ENCODE assay signal across 9 cellular contexts in the genomic region with DNA sequence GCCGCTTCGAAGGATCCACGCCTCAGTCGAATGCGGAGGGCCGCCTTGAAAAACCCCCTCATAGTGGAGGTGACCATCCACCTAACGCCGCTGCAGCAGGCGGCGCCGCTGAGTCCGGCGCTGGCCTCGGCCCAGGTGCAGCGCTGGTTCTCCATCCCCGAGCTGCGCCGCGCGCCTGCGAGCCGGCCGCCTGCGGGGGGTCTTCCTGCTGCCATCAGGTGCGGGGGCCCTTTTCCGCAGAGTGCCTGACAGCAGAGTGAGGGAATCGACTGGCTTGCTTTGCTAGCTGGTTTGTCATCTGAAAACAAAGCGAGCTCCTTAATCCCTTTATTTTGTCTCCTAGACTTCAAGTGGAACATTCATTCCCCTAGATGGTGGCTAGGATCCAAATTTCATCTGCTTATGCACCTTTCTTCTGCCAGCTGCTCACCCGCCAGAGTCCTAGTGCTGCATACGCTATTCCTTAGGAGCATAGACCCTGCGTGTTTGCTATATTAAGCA. TPM values are rescaled to one million over a fixed set of nuclear protein-coding genes. Genes with fewer than 3 reads are reported as not detected.
DNase-seq lines count a peak whose midpoint lies in the region; ATAC-seq and TF ChIP-seq lines count a peak whose summit lies in the region.
"Had no signal": no experiment of that assay in that cellular context is flagged by ENCODE, and none has a peak within 500 bp of the region (broad histone marks: within the 10 kb centered on the region; RNA-seq: fewer than 3 reads in every experiment).

No MANE protein-coding gene starts in this region.

- TF ChIP-seq POLR2A in spleen (IDR thresholded peaks at IDR 0.05): no peak

- H3K4me3 Mint-ChIP-seq in brain: peak overlapping the region; percentile 24 to 77 (median 68)

- no peak for TF ChIP-seq CTCF in brain (conservative IDR thresholded peaks at IDR 0.05)
- no peak for TF ChIP-seq CTCF in spleen (IDR thresholded peaks at IDR 0.05 in 8 of 11, conservative IDR thresholded peaks at IDR 0.05 in 3 of 11)

- DNase-seq in Daoy (ENCODE audit: low read depth) (peak; percentile 29), NCI-H1105 treated with DMSO at 0.1 percent for 48 hours (lab: John Stamatoyannopoulos, UW) (peak; percentile 46), iris pigment epithelial cell (ENCODE audit: low read depth) (peak; percentile 25), spleen (no peak), AML-193 (lab: John Stamatoyannopoulos, UW) (no peak)

- H3K27me3 Mint-ChIP-seq in brain: peaks cover 50% of the 10 kb centered on the region

- H3K4me3 ChIP-seq in spleen: peak overlapping the region; percentile 39 to 70 (median 52)

- WGBS in spleen, 5 donors: 15 to 69% (median 20%) methylated on average over 5 to 31 of the region's 31 CpGs

- no peaks in the 10 kb centered on the region for H3K36me3 ChIP-seq in spleen

- H3K4me1 ChIP-seq in spleen: peaks cover 0 to 20% (median 18%) of the 10 kb centered on the region in 6 donors

- H3K9me3 ChIP-seq in spleen: no peaks in the 10 kb centered on the region

- H3K27ac Mint-ChIP-seq in brain: peak overlapping the region in 1 of 5 experiments; percentile 18

- peaks cover 0 to 3% (median 0%) of the 10 kb centered on the region in 5 experiments for H3K9me3 Mint-ChIP-seq in brain

- no peaks in the 10 kb centered on the region for H3K36me3 Mint-ChIP-seq in brain

- H3K4me1 Mint-ChIP-seq in brain: peaks cover 6% of the 10 kb centered on the region

- intact Hi-C loops in spleen (cut with DNase I; ENCODE audit: low total_unique reads): no loop called here

- ATAC-seq in HG02798 (IDR thresholded peaks at IDR 0.05; ENCODE audit: poor library complexity, unreplicated experiment): no peak
- ATAC-seq in GM19452 (IDR thresholded peaks at IDR 0.05; ENCODE audit: unreplicated experiment): no peak

- H3K27ac ChIP-seq in spleen: peak overlapping the region in 4 of 8 donors; percentile 34 to 54 (median 41)
- H3K27ac ChIP-seq: KMS-11 had no signal

- peaks cover 0 to 13% (median 0%) of the 10 kb centered on the region in 7 donors for H3K27me3 ChIP-seq in spleen (replicated peaks in 1 of 7)

RNA-seq across cellular contexts. Expression of a gene that starts 10.4 kb away (rescaled TPM):
- total RNA-seq in Daoy (2014; rRNA removed; shearing (Covaris generic)): 13.3 and 40.2 TPM in 2 replicates
- polyA plus RNA-seq in brain (ENCODE audit: insufficient read depth, low read depth, low replicate concordance) (18.4 TPM), spleen (1 to 10 TPM; 2.2 to 3.4 (median 2.7) TPM)
- total RNA-seq in spleen: 10 to 100 TPM in 3 of 7 donors, 1 to 10 TPM in 4; 5.3 to 15.4 (median 9.6) TPM

RNA-seq across cellular contexts. Expression of a gene that starts 22.1 kb away (rescaled TPM):
- not detected in 2 replicates for total RNA-seq in Daoy (2014; rRNA removed; shearing (Covaris generic))
- polyA plus RNA-seq in brain (ENCODE audit: insufficient read depth, low read depth, low replicate concordance) (not detected), spleen (not detected)
- total RNA-seq in spleen: not detected

RNA-seq across cellular contexts. Expression of a gene that starts 42.7 kb away (rescaled TPM):
- total RNA-seq in Daoy (2014; rRNA removed; shearing (Covaris generic)): 0.39 and 1.1 TPM in 2 replicates
- polyA plus RNA-seq in brain (ENCODE audit: insufficient read depth, low read depth, low replicate concordance): 2.4 TPM
- total RNA-seq in spleen: 1 to 10 TPM in 5 of 7 donors, under 1 TPM in 2; 0.63 to 2.8 (median 1.4) TPM
- polyA plus RNA-seq in spleen: 1 to 10 TPM in 2 of 3 donors, under 1 TPM in 1; 0.52 to 1.3 (median 1.3) TPM

Comparison
In these comparisons a context has a peak if more than half of its experiments do, and no peak if none do; other contexts are left out.
1. DNase-seq: peak in Daoy (single experiment), NCI-H1105 treated with DMSO at 0.1 percent for 48 hours (single experiment) and iris pigment epithelial cell (single experiment); none in spleen (single experiment) and AML-193 (0 of 2).